24 cellular contexts compared by ENCODE assay signal in genomic region chr2:127786048-127786809, GRCh38.
"Had no signal": no experiment of that assay in that cellular context is flagged by ENCODE, and none has a peak within 500 bp of the region (broad histone marks: within the 10 kb centered on the region; RNA-seq: fewer than 3 reads in every experiment).

No MANE protein-coding gene starts in this region.

- FAIRE-seq: endometrium, frontal cortex, islet of Langerhans had no signal

- H3K27me3 ChIP-seq: dorsolateral prefrontal cortex, heart left ventricle, spleen, tibial artery, upper lobe of right lung, vagina had no signal

- H3K9ac ChIP-seq: parathyroid adenoma had no signal

- H3K9me3 ChIP-seq: heart left ventricle, psoas muscle, spleen, tibial artery, upper lobe of right lung, vagina had no signal

- H3K27ac Mint-ChIP-seq: stimulated activated memory B cell treated with anti-CD40 and anti-IgM and Interleukin-4, amounts not matched to agents 10 μg/mL and 1 μg/mL and 100 μg/mL, for 72 hours; stimulated activated naive CD8-positive, alpha-beta T cell treated with anti-CD3 and anti-CD28 coated beads, Interleukin-15, Interleukin-2, amounts not matched to agents 100 ng/mL and 50 ng/mL, for 24 hours had no signal

- H2AFZ ChIP-seq: parathyroid adenoma had no signal

- H3K4me3 Mint-ChIP-seq: nephron progenitor cell; stimulated activated memory B cell treated with anti-CD40 and anti-IgM and Interleukin-4, amounts not matched to agents 10 μg/mL and 1 μg/mL and 100 μg/mL, for 72 hours; stimulated activated naive CD8-positive, alpha-beta T cell treated with anti-CD3 and anti-CD28 coated beads, Interleukin-15, Interleukin-2, amounts not matched to agents 100 ng/mL and 50 ng/mL, for 24 hours had no signal

- H3K4me1 Mint-ChIP-seq: nephron progenitor cell had no signal

- H3K27me3 Mint-ChIP-seq: naive thymus-derived CD4-positive, alpha-beta T cell; stimulated activated memory B cell treated with anti-CD40 and anti-IgM and Interleukin-4, amounts not matched to agents 10 μg/mL and 1 μg/mL and 100 μg/mL, for 72 hours; stimulated activated naive CD8-positive, alpha-beta T cell treated with anti-CD3 and anti-CD28 coated beads, Interleukin-15, Interleukin-2, amounts not matched to agents 100 ng/mL and 50 ng/mL, for 24 hours had no signal

- ATAC-seq: esophagus mucosa; heart left ventricle; naive thymus-derived CD4-positive, alpha-beta T cell; sciatic nerve; stimulated activated memory B cell treated with anti-CD40 and anti-IgM and Interleukin-4, amounts not matched to agents 10 μg/mL and 1 μg/mL and 100 μg/mL, for 72 hours; upper lobe of right lung had no signal

- H3K4me3 ChIP-seq: dorsolateral prefrontal cortex, heart left ventricle, psoas muscle, spleen, tibial artery, upper lobe of right lung, vagina had no signal

- H3K27ac ChIP-seq: dorsolateral prefrontal cortex, heart left ventricle, parathyroid adenoma, psoas muscle, spleen, tibial artery, upper lobe of right lung, vagina had no signal

- H3K36me3 ChIP-seq: tibial artery, upper lobe of right lung, vagina had no signal

- H3K9me3 Mint-ChIP-seq: naive thymus-derived CD4-positive, alpha-beta T cell; stimulated activated memory B cell treated with anti-CD40 and anti-IgM and Interleukin-4, amounts not matched to agents 10 μg/mL and 1 μg/mL and 100 μg/mL, for 72 hours; stimulated activated naive CD8-positive, alpha-beta T cell treated with anti-CD3 and anti-CD28 coated beads, Interleukin-15, Interleukin-2, amounts not matched to agents 100 ng/mL and 50 ng/mL, for 24 hours had no signal

- DNase-seq: dorsolateral prefrontal cortex; effector CD8-positive, alpha-beta T cell; heart left ventricle; hypothalamus; kidney glomerular epithelial cell; naive thymus-derived CD4-positive, alpha-beta T cell; nephron progenitor cell; psoas muscle; retina; spleen; stimulated activated CD4-positive, alpha-beta T cell treated with anti-CD3 and anti-CD28 coated beads, Interleukin-15, amount 100 ng/mL, for 24 hours; stimulated activated CD4-positive, alpha-beta T cell treated with anti-CD3 and anti-CD28 coated beads, Interleukin-1b, Interleukin-23, amount 100 ng/mL, for 48 hours; stimulated activated CD4-positive, alpha-beta T cell treated with anti-CD3 and anti-CD28 coated beads, Interleukin-4, amount 100 ng/mL, for 24 hours; tibial artery; upper lobe of right lung had no signal
